ENCODE assay signal across 8 cellular contexts in the genomic region with DNA sequence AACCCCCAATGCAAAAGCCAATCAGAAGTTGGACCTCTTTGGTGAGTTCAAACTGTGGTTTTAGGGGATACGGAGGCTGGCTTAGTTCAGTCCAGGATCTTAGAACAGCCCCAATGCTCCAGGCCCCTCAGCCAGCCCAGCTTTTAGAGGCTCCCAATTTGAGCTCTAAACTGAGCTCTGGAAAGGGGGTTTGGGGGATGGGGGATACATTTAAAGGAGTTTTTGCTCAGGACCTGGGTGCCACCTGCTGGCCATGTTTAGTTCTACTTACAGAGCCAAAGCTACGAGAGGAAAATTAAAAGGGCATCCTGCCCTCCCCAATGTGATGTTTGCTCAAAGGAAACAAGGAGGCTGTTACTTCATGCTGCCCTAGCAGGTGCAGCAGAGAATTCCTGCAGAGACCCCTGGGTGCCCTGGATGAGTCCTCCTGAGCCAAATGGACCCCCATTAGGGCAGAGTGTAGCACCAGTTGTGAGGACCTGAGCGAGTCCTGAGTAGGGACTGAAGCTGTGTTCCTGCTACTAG. TPM values are rescaled to one million over a fixed set of nuclear protein-coding genes. Genes with fewer than 3 reads are reported as not detected.
DNase-seq lines count a peak whose midpoint lies in the region; ATAC-seq and TF ChIP-seq lines count a peak whose summit lies in the region.

No MANE protein-coding gene starts in this region.

- H3K9me3 Mint-ChIP-seq in CD4-positive, alpha-beta T cell: no peaks in the 10 kb centered on the region
- peaks cover 3% of the 10 kb centered on the region for H3K9me3 Mint-ChIP-seq in neural crest cell

- intact Hi-C loops in CD4-positive, alpha-beta T cell (cut with DNase I, micrococcal nuclease): loop anchor here (1.0 to 2.0 kb wide), 2 partner anchors 56 to 170 kb away; no protein-coding TSS in a partner anchor

- peaks cover 0 to 24% (median 11%) of the 10 kb centered on the region in 4 donors for H3K4me1 ChIP-seq in upper lobe of left lung

- no peaks in the 10 kb centered on the region for H3K27me3 ChIP-seq in CD4-positive, alpha-beta T cell (ENCODE audit: control insufficient read depth, insufficient read depth, low read length)
- no peaks in the 10 kb centered on the region for H3K27me3 ChIP-seq in upper lobe of left lung

- no peak overlapping the region for H3K27ac ChIP-seq in CD4-positive, alpha-beta T cell (ENCODE audit: low read depth, low read length)
- peak overlapping the region in 2 of 4 donors; percentile 58 to 73 for H3K27ac ChIP-seq in upper lobe of left lung

- no peak for TF ChIP-seq EP300 in upper lobe of left lung (IDR thresholded peaks at IDR 0.05)

- TF ChIP-seq POLR2A in upper lobe of left lung (IDR thresholded peaks at IDR 0.05): no peak

- no peak for ATAC-seq in CD4-positive, alpha-beta T cell (ENCODE audit: poor library complexity)
- peak; percentile 43 to 65 for ATAC-seq in upper lobe of left lung (ENCODE audit: low FRiP score in 2 of 2)
- ATAC-seq in GM18502 (IDR thresholded peaks at IDR 0.05; ENCODE audit: poor library complexity, unreplicated experiment): no peak

- 50 to 60% methylated on average over 2 to 3 of the region's 3 CpGs for WGBS in upper lobe of left lung, 2 donors

- CTCF ChIA-PET in CD4-positive, alpha-beta T cell (lab: Charles Lee): interaction anchor here (0.6 to 2.9 kb wide), 9 partner anchors 17 to 263 kb away, joined by 3 to 56 read pairs (median 4); no protein-coding TSS in a partner anchor
- CTCF ChIA-PET in HEK293T (lab: Yijun Ruan, JAX): interaction anchor here (0.6 to 7.2 kb wide), 29 partner anchors 9 to 284 kb away, joined by 3 to 153 read pairs (median 4); a partner anchor contains a TSS

- DNase-seq in CD4-positive, alpha-beta T cell: peak in 9 of 10 experiments; percentile 15 to 53 (median 24)
- DNase-seq in HEK293T (ENCODE audit: extremely low spot score): peak; percentile 64
- DNase-seq in NCI-H748 treated with DMSO at 0.1 percent for 48 hours (lab: John Stamatoyannopoulos, UW): peak; percentile 36
- peak; percentile 36 for DNase-seq in activated T-cell treated with anti-CD3 and anti-CD28 coated beads for 4 hours
- peak; percentile 76 for DNase-seq in fibroblast of mammary gland (ENCODE audit: low read depth)
- peak; percentile 59 for DNase-seq in neural crest cell (ENCODE audit: low read depth, low spot score)
- peak in 1 of 2 donors; percentile 62 for DNase-seq in upper lobe of left lung

- no peak overlapping the region for H3K4me3 Mint-ChIP-seq in CD4-positive, alpha-beta T cell
- no peak overlapping the region for H3K4me3 Mint-ChIP-seq in neural crest cell

- H3K9me3 ChIP-seq in CD4-positive, alpha-beta T cell (ENCODE audit: control insufficient read depth, low read length): no peaks in the 10 kb centered on the region
- H3K9me3 ChIP-seq in upper lobe of left lung: no peaks in the 10 kb centered on the region

- peak; percentile 66 for TF ChIP-seq CTCF in CD4-positive, alpha-beta T cell (IDR thresholded peaks at IDR 0.05)
- peak; percentile 74 for TF ChIP-seq CTCF in fibroblast of mammary gland (conservative IDR thresholded peaks at IDR 0.05; ENCODE audit: control insufficient read depth, insufficient read depth, low read depth, low read length)
- TF ChIP-seq CTCF in neural crest cell (conservative IDR thresholded peaks at IDR 0.05): peak; percentile 78
- TF ChIP-seq CTCF in upper lobe of left lung (IDR thresholded peaks at IDR 0.05): peak in 5 of 6 experiments; percentile 44 to 72 (median 68)

- no peaks in the 10 kb centered on the region for H3K4me1 Mint-ChIP-seq in CD4-positive, alpha-beta T cell (ENCODE audit: low read depth)
- peaks cover 29% of the 10 kb centered on the region for H3K4me1 Mint-ChIP-seq in neural crest cell

- H3K27ac Mint-ChIP-seq in CD4-positive, alpha-beta T cell: no peak overlapping the region
- no peak overlapping the region for H3K27ac Mint-ChIP-seq in neural crest cell (ENCODE audit: unreplicated experiment)

- POLR2A ChIA-PET in CD4-positive, alpha-beta T cell (lab: Charles Lee): interaction anchor here (1.0 kb wide), 1 partner anchor 55 kb away, joined by 3 read pairs; no protein-coding TSS in a partner anchor
- POLR2A ChIA-PET in HEK293T (lab: Yijun Ruan, JAX): interaction anchor here (0.9 to 2.1 kb wide), 4 partner anchors 8 to 55 kb away, joined by 3 to 16 read pairs (median 4); no protein-coding TSS in a partner anchor

- H3K27me3 Mint-ChIP-seq in CD4-positive, alpha-beta T cell: no peaks in the 10 kb centered on the region
- no peaks in the 10 kb centered on the region for H3K27me3 Mint-ChIP-seq in neural crest cell (ENCODE audit: low read depth)

- no peak overlapping the region for H3K4me3 ChIP-seq in fibroblast of mammary gland (ENCODE audit: control insufficient read depth, low read depth, low read length)
- H3K4me3 ChIP-seq in upper lobe of left lung: no peak overlapping the region

- H3K36me3 ChIP-seq in upper lobe of left lung: peaks cover 0 to under 1% (median 0%) of the 10 kb centered on the region in 4 donors

- H3K36me3 Mint-ChIP-seq in CD4-positive, alpha-beta T cell (ENCODE audit: low read depth): no peaks in the 10 kb centered on the region
- peaks cover 14% of the 10 kb centered on the region for H3K36me3 Mint-ChIP-seq in neural crest cell (ENCODE audit: low read depth)

TF ChIP-seq in HEK293T, 16 proteins besides CTCF, POLR2A, EP300 and RAD21:
- TF ChIP-seq SP1 (IDR thresholded peaks at IDR 0.05) (no peak), SUZ12 (IDR thresholded peaks at IDR 0.05) (no peak), FOXA1 (IDR thresholded peaks at IDR 0.05) (no peak), FOXK2 (IDR thresholded peaks at IDR 0.05) (no peak), NFRKB (IDR thresholded peaks at IDR 0.05) (no peak), CTBP1 (IDR thresholded peaks at IDR 0.05; ENCODE audit: borderline replicate concordance) (no peak), ELF4 (IDR thresholded peaks at IDR 0.05) (no peak)
- TF ChIP-seq, protein P1, sequence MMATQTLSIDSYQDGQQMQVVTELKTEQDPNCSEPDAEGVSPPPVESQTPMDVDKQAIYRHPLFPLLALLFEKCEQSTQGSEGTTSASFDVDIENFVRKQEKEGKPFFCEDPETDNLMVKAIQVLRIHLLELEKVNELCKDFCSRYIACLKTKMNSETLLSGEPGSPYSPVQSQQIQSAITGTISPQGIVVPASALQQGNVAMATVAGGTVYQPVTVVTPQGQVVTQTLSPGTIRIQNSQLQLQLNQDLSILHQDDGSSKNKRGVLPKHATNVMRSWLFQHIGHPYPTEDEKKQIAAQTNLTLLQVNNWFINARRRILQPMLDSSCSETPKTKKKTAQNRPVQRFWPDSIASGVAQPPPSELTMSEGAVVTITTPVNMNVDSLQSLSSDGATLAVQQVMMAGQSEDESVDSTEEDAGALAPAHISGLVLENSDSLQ (IDR thresholded peaks at IDR 0.05): no peak

RNA-seq across cellular contexts. Expression of a gene that starts 15.9 kb away (rescaled TPM):
- total RNA-seq in CD4-positive, alpha-beta T cell: 10 to 100 TPM; 22.0 to 24.6 TPM
- 54.0 and 55.2 TPM in 2 replicates for total RNA-seq in neural crest cell
- 100 to 1,000 TPM in 1 of 6 donors, 10 to 100 TPM in 5; 42.5 to 176 (median 62.0) TPM for total RNA-seq in upper lobe of left lung

RNA-seq across cellular contexts. Expression of a gene that starts 34.6 kb away (rescaled TPM):
- total RNA-seq in CD4-positive, alpha-beta T cell: 10 to 100 TPM; 10.8 to 11.6 TPM
- total RNA-seq in neural crest cell: 67.2 and 67.7 TPM in 2 replicates
- total RNA-seq in upper lobe of left lung: 10 to 100 TPM in 5 of 6 donors, 1 to 10 TPM in 1; 7.8 to 17.6 (median 14.3) TPM

RNA-seq across cellular contexts. Expression of a gene that starts 46.4 kb away (rescaled TPM):
- 1 to 10 TPM; 3.4 to 4.5 TPM for total RNA-seq in CD4-positive, alpha-beta T cell
- total RNA-seq in neural crest cell: 16.3 and 17.5 TPM in 2 replicates
- total RNA-seq in upper lobe of left lung: 10 to 100 TPM; 13.5 to 61.8 (median 20.1) TPM

RNA-seq across cellular contexts. Expression of a gene that starts 54.6 kb away (rescaled TPM):
- total RNA-seq in CD4-positive, alpha-beta T cell: 100 to 1,000 TPM; 232 to 254 TPM
- total RNA-seq in neural crest cell (232 and 236 TPM in 2 replicates), upper lobe of left lung (100 to 1,000 TPM in 5 of 6 donors, 10 to 100 TPM in 1; 90.4 to 265 (median 176) TPM)

Comparison
In these comparisons a context has a peak if more than half of its experiments do, and no peak if none do; other contexts are left out.
1. ATAC-seq: peak in upper lobe of left lung (2 of 2); none in CD4-positive, alpha-beta T cell (single experiment) and GM18502 (single experiment).
2. Peak in every context shown above with its lines, with median percentiles within 50 percentile points of each other: CTCF ChIP-seq.